In genomic region chr10:103715430-103715829, GRCh38 we compare ENCODE assay signal across 1 cellular context.
TF ChIP-seq lines count a peak whose summit lies in the region.

No MANE protein-coding gene starts in this region.

TF ChIP-seq in SK-N-SH treated with all-trans-retinoic acid at 6 μM for 48 hours, 23 proteins besides CTCF, POLR2A, EP300 and RAD21 (continued from another document):
- TF ChIP-seq CSDC2 (CRISPR knock-in tag; IDR thresholded peaks at IDR 0.05) (no peak), GLIS3 (CRISPR knock-in tag; IDR thresholded peaks at IDR 0.05) (no peak), ZC3H10 (CRISPR knock-in tag; IDR thresholded peaks at IDR 0.05) (no peak), ZNF8 (CRISPR knock-in tag; IDR thresholded peaks at IDR 0.05) (no peak), ZNF565 (CRISPR knock-in tag; conservative IDR thresholded peaks at IDR 0.05; ENCODE audit: low read depth) (no peak), TOX (CRISPR knock-in tag; IDR thresholded peaks at IDR 0.05; ENCODE audit: borderline replicate concordance) (no peak), ESRRG (CRISPR knock-in tag; IDR thresholded peaks at IDR 0.05) (no peak), POU6F1 (CRISPR knock-in tag; IDR thresholded peaks at IDR 0.05; ENCODE audit: borderline replicate concordance, low read depth) (no peak)
TF ChIP-seq in SK-N-SH treated with all-trans-retinoic acid at 6 μM for 48 hours: peak in this region for 0.
